25 cellular contexts compared by ENCODE assay signal in genomic region chr9:81211741-81212140, GRCh38.
"Had no signal": no experiment of that assay in that cellular context is flagged by ENCODE, and none has a peak within 500 bp of the region (broad histone marks: within the 10 kb centered on the region; RNA-seq: fewer than 3 reads in every experiment).

No MANE protein-coding gene starts in this region.

- FAIRE-seq: pancreas, small intestine, urothelium cell line had no signal

- H3K36me3 ChIP-seq: neutrophil, pancreas, prostate gland, right lobe of liver, sigmoid colon, stomach, thoracic aorta, thyroid gland, tibial nerve, upper lobe of left lung, vagina had no signal

- DNase-seq: nephron progenitor cell; nucleus accumbens; pancreas; right cardiac atrium; right lobe of liver; sigmoid colon; small intestine; stimulated activated CD4-positive, alpha-beta T cell treated with anti-CD3 and anti-CD28 coated beads, Interleukin-15, amount 100 ng/mL, for 24 hours; stimulated activated CD4-positive, alpha-beta T cell treated with anti-CD3 and anti-CD28 coated beads, Interleukin-2, amount 100 ng/mL, for 24 hours; stimulated activated CD4-positive, alpha-beta T cell treated with anti-CD3 and anti-CD28 coated beads, Interleukin-2, amount 100 ng/mL, for 48 hours; stimulated activated CD4-positive, alpha-beta T cell treated with anti-CD3 and anti-CD28 coated beads, Interleukin-4, amount 100 ng/mL, for 24 hours; stimulated activated naive B cell treated with anti-CD40 and anti-IgM and Interleukin-4, amounts not matched to agents 10 μg/mL and 1 μg/mL and 100 μg/mL, for 72 hours; stimulated activated naive CD4-positive, alpha-beta T cell treated with Interleukin-2 at 50 U/mL for 16 hours; stomach; thyroid gland; trophoblast cell; upper lobe of left lung had no signal

- H3K27me3 ChIP-seq: neutrophil, pancreas, right lobe of liver, sigmoid colon, stomach, thyroid gland, tibial nerve, upper lobe of left lung, vagina had no signal

- H3K9me3 ChIP-seq: neutrophil, pancreas, prostate gland, right lobe of liver, sigmoid colon, stomach, thoracic aorta, thyroid gland, tibial nerve, upper lobe of left lung, vagina had no signal

- H3K27ac ChIP-seq: neutrophil, pancreas, prostate gland, right lobe of liver, sigmoid colon, stomach, thoracic aorta, thyroid gland, tibial nerve, upper lobe of left lung, vagina had no signal

- ATAC-seq: natural killer cell treated with Interleukin-12 subunit alpha and Interleukin-12 subunit beta and Interleukin-15 and Interleukin-18, amount 100 ng/mL, for 72 hours; pancreas; right cardiac atrium; right lobe of liver; stimulated activated effector memory CD8-positive, alpha-beta T cell treated with anti-CD3 and anti-CD28 coated beads, Interleukin-12 subunit alpha, Interleukin-12 subunit beta, amount 100 ng/mL, for 72 hours; stimulated activated naive B cell treated with anti-CD40 and anti-IgM and Interleukin-4, amounts not matched to agents 10 μg/mL and 1 μg/mL and 100 μg/mL, for 72 hours had no signal

- H3K4me1 ChIP-seq: pancreas, prostate gland, right lobe of liver, sigmoid colon, stomach, thyroid gland, tibial nerve, upper lobe of left lung, vagina had no signal

- H3K4me3 ChIP-seq: pancreas, prostate gland, right lobe of liver, sigmoid colon, stomach, thoracic aorta, thyroid gland, tibial nerve, upper lobe of left lung, vagina had no signal
